In genomic region chr7:155190608-155191536, GRCh38 we compare ENCODE assay signal across 8 cellular contexts.
DNase-seq lines count a peak whose midpoint lies in the region; TF ChIP-seq lines count a peak whose summit lies in the region.

No MANE protein-coding gene starts in this region.

- peak overlapping the region; percentile 31 for H3K4me3 Mint-ChIP-seq in chondrocyte (ENCODE audit: unreplicated experiment)

- DNase-seq in DMS53 (lab: John Stamatoyannopoulos, UW), result peak; percentile 48
- DNase-seq in DMS53 treated with DMSO at 0.1 percent for 48 hours (lab: John Stamatoyannopoulos, UW; ENCODE audit: unreplicated experiment), result no peak
- peak; percentile 67 for DNase-seq in HK-2 (ENCODE audit: unreplicated experiment)
- DNase-seq in activated CD4-positive, alpha-beta T cell treated with anti-CD3 and anti-CD28 coated beads for 1 hour, result peak; percentile 47
- no peak for DNase-seq in chondrocyte (ENCODE audit: low spot score)
- DNase-seq in stimulated activated CD8-positive, alpha-beta memory T cell treated with anti-CD3 and anti-CD28 coated beads, Interleukin-15, amount 100 ng/mL, for 1 hour (ENCODE audit: low read depth), result peak; percentile 38
- no peak for DNase-seq in SKM-1 (lab: John Stamatoyannopoulos, UW; ENCODE audit: unreplicated experiment)

- H3K4me3 ChIP-seq in liver (ENCODE audit: low read depth in 1 of 3, low read length in 3 of 3), result peak overlapping the region in 2 of 3 donors; percentile 29 to 51

- no peak overlapping the region for H3K27ac Mint-ChIP-seq in chondrocyte (ENCODE audit: unreplicated experiment)

- no peaks in the 10 kb centered on the region for H3K27me3 ChIP-seq in liver (ENCODE audit: control insufficient read depth in 4 of 4, insufficient read depth in 4 of 4, low read length in 3 of 4)

- no peak overlapping the region for H3K27ac ChIP-seq in liver (ENCODE audit: low read depth in 1 of 2, low read length in 2 of 2)

- H3K36me3 Mint-ChIP-seq in chondrocyte (ENCODE audit: low read depth), result no peaks in the 10 kb centered on the region

- H3K9me3 ChIP-seq in liver (ENCODE audit: control insufficient read depth in 4 of 4, low read length in 3 of 4), result peaks cover 0 to 5% (median 2%) of the 10 kb centered on the region in 4 donors

- peaks cover 0 to 14% (median 10%) of the 10 kb centered on the region in 4 donors for H3K4me1 ChIP-seq in liver (ENCODE audit: control insufficient read depth in 4 of 4, insufficient read depth in 4 of 4, low read length in 3 of 4)

- no peaks in the 10 kb centered on the region for H3K36me3 ChIP-seq in liver (ENCODE audit: control insufficient read depth in 4 of 4, insufficient read depth in 3 of 4, low read depth in 1 of 4, low read length in 3 of 4)

- TF ChIP-seq RAD21 in liver (IDR thresholded peaks at IDR 0.05), result peak; percentile 91 to 97

- H3K27me3 Mint-ChIP-seq in chondrocyte (ENCODE audit: low read depth), result peaks cover 9% of the 10 kb centered on the region

- H3K9ac ChIP-seq in liver (ENCODE audit: low read depth in 1 of 2, low read length in 2 of 2), result peak overlapping the region in 1 of 2 donors; percentile 33

- H3K4me1 Mint-ChIP-seq in chondrocyte (ENCODE audit: low read depth), result peaks cover 6% of the 10 kb centered on the region

- WGBS in liver, result 33% methylated on average over 44 of the region's 44 CpGs

- H3K9me3 Mint-ChIP-seq in chondrocyte (ENCODE audit: low read depth), result peaks cover 5% of the 10 kb centered on the region

- peak; percentile 90 for TF ChIP-seq CTCF in chondrocyte (IDR thresholded peaks at IDR 0.05)
- TF ChIP-seq CTCF in liver (IDR thresholded peaks at IDR 0.05; ENCODE audit: low read depth, low read length, missing input control), result peak; percentile 86

TF ChIP-seq in liver, 16 proteins besides CTCF, POLR2A, EP300 and RAD21:
- TF ChIP-seq HNF4A (conservative IDR thresholded peaks at IDR 0.05) (no peak), ZBTB33 (IDR thresholded peaks at IDR 0.05) (no peak), TAF1 (conservative IDR thresholded peaks at IDR 0.05) (no peak), ATF3 (IDR thresholded peaks at IDR 0.05) (no peak), HNF4G (IDR thresholded peaks at IDR 0.05) (no peak), REST (IDR thresholded peaks at IDR 0.05) (no peak), NR2F2 (IDR thresholded peaks at IDR 0.05) (no peak), YY1 (IDR thresholded peaks at IDR 0.05) (no peak), MAX (IDR thresholded peaks at IDR 0.05) (no peak), JUND (IDR thresholded peaks at IDR 0.05) (no peak), FOXA1 (IDR thresholded peaks at IDR 0.05) (no peak), FOXA2 (IDR thresholded peaks at IDR 0.05) (no peak), RXRA (IDR thresholded peaks at IDR 0.05) (no peak)
TF ChIP-seq in liver: peak in this region for 0.

Comparison
In these comparisons a context has a peak if more than half of its experiments do, and no peak if none do; other contexts are left out.
1. DNase-seq: peak in DMS53 (single experiment), HK-2 (single experiment), activated CD4-positive, alpha-beta T cell treated with anti-CD3 and anti-CD28 coated beads for 1 hour (single experiment) and stimulated activated CD8-positive, alpha-beta memory T cell treated with anti-CD3 and anti-CD28 coated beads, Interleukin-15, amount 100 ng/mL, for 1 hour (single experiment); none in DMS53 treated with DMSO at 0.1 percent for 48 hours (single experiment), chondrocyte (single experiment) and SKM-1 (single experiment).